In genomic region chr19:31531326-31531725, GRCh38 we compare ENCODE assay signal across 35 cellular contexts.
"Had no signal": no experiment of that assay in that cellular context is flagged by ENCODE, and none has a peak within 500 bp of the region (broad histone marks: within the 10 kb centered on the region; RNA-seq: fewer than 3 reads in every experiment).

No MANE protein-coding gene starts in this region.

- H3K27me3 ChIP-seq: adrenal gland, body of pancreas, colonic mucosa, dorsolateral prefrontal cortex, esophagus squamous epithelium, gastroesophageal sphincter had no signal

- H3K27ac ChIP-seq: adrenal gland, body of pancreas, colonic mucosa, dorsolateral prefrontal cortex, esophagus squamous epithelium, gastroesophageal sphincter had no signal

- ATAC-seq: activated CD4-positive, alpha-beta T cell treated with anti-CD3 and anti-CD28 coated beads for 36 hours; activated CD8-positive, alpha-beta memory T cell treated with anti-CD3 and anti-CD28 coated beads, Interleukin-2, amount 10 ng/mL, durations not matched to agents 7 days and 5 days; activated CD8-positive, alpha-beta T cell treated with anti-CD3 and anti-CD28 coated beads, Interleukin-2, amount 10 ng/mL, durations not matched to agents 7 days and 5 days; activated naive CD8-positive, alpha-beta T cell treated with anti-CD3 and anti-CD28 coated beads, Interleukin-2, amount 50 U/mL, for 24 hours; body of pancreas; gastroesophageal sphincter; T-helper 17 cell had no signal

- DNase-seq: activated CD4-positive, alpha-beta memory T cell treated with anti-CD3 and anti-CD28 coated beads for 36 hours; activated CD4-positive, alpha-beta T cell treated with anti-CD3 and anti-CD28 coated beads for 36 hours; activated CD4-positive, alpha-beta T cell treated with anti-CD3 and anti-CD28 coated beads, Interleukin-2, amount 10 ng/mL, durations not matched to agents 24 days and 14 days; activated CD4-positive, CD25-positive, alpha-beta regulatory T cell; activated CD4-positive, CD25-positive, alpha-beta regulatory T cell treated with anti-CD3 and anti-CD28 coated beads, Interleukin-2, amount 50 U/mL, for 72 hours; activated CD8-positive, alpha-beta memory T cell treated with anti-CD3 and anti-CD28 coated beads, Interleukin-2, amount 10 ng/mL, durations not matched to agents 7 days and 5 days; activated CD8-positive, alpha-beta memory T cell treated with anti-CD3 and anti-CD28 coated beads, Interleukin-2, amount 50 U/mL, for 4 hours; activated CD8-positive, alpha-beta T cell treated with anti-CD3 and anti-CD28 coated beads, Interleukin-2, amount 10 ng/mL, durations not matched to agents 7 days and 5 days; activated effector memory CD4-positive, alpha-beta T cell treated with anti-CD3 and anti-CD28 coated beads, Interleukin-2, amount 50 U/mL, for 16 hours; activated naive CD4-positive, alpha-beta T cell treated with anti-CD3 and anti-CD28 coated beads for 36 hours; activated naive CD8-positive, alpha-beta T cell treated with anti-CD3 and anti-CD28 coated beads for 36 hours; activated naive CD8-positive, alpha-beta T cell treated with anti-CD3 and anti-CD28 coated beads, Interleukin-2, amount 50 U/mL, for 24 hours; activated T-cell treated with anti-CD3 and anti-CD28 coated beads, Interleukin-2, amount 50 U/mL, for 1 hour; activated T-cell treated with anti-CD3 and anti-CD28 coated beads, Interleukin-2, amount 50 U/mL, for 48 hours; adrenal gland; amygdala; aorta; body of pancreas; central memory CD4-positive, alpha-beta T cell; cerebellar nuclear complex; colonic mucosa; dorsolateral prefrontal cortex; effector memory CD4-positive, alpha-beta T cell; erythroblast; esophagus squamous epithelium; foreskin melanocyte; T-helper 1 cell; T-helper 17 cell; T1000 had no signal

- H3K4me3 Mint-ChIP-seq: activated CD4-positive, alpha-beta memory T cell treated with anti-CD3 and anti-CD28 coated beads for 36 hours; activated CD4-positive, alpha-beta T cell treated with anti-CD3 and anti-CD28 coated beads for 36 hours; activated CD4-positive, alpha-beta T cell treated with anti-CD3 and anti-CD28 coated beads, Interleukin-2, amount 10 ng/mL, durations not matched to agents 24 days and 14 days; activated CD8-positive, alpha-beta memory T cell treated with anti-CD3 and anti-CD28 coated beads, Interleukin-2, amount 10 ng/mL, durations not matched to agents 7 days and 5 days; activated CD8-positive, alpha-beta T cell treated with anti-CD3 and anti-CD28 coated beads, Interleukin-2, amount 10 ng/mL, durations not matched to agents 7 days and 5 days; activated naive CD4-positive, alpha-beta T cell treated with anti-CD3 and anti-CD28 coated beads for 36 hours; activated naive CD4-positive, alpha-beta T cell treated with anti-CD3 and anti-CD28 coated beads, Interleukin-2, amount 50 U/mL, for 24 hours; activated naive CD8-positive, alpha-beta T cell treated with anti-CD3 and anti-CD28 coated beads for 36 hours; activated naive CD8-positive, alpha-beta T cell treated with anti-CD3 and anti-CD28 coated beads, Interleukin-2, amount 50 U/mL, for 24 hours; activated T-helper 1 cell treated with anti-CD3 and anti-CD28 coated beads, Interleukin-12 subunit alpha, Interleukin-12 subunit beta, Interleukin-2, Interleukin-4 antibody, amounts not matched to agents 30 ng/mL and 10 ng/mL and 1 ng/mL, durations not matched to agents 14 hours and 24 hours and 36 hours; dendritic cell treated with granulocyte-macrophage colony-stimulating factor and Interleukin-4, amounts not matched to agents 40 ng/mL and 50 ng/mL, for 4 days; T-helper 17 cell; T-helper 2 cell treated with Interferon-gamma antibody and Interleukin-4, amounts not matched to agents 5 μg/mL and 100 μg/mL, for 36 hours had no signal

- H3K9me3 Mint-ChIP-seq: activated CD4-positive, alpha-beta T cell treated with anti-CD3 and anti-CD28 coated beads, Interleukin-2, amount 10 ng/mL, durations not matched to agents 24 days and 14 days; activated naive CD4-positive, alpha-beta T cell treated with anti-CD3 and anti-CD28 coated beads, Interleukin-2, amount 50 U/mL, for 24 hours; activated naive CD8-positive, alpha-beta T cell treated with anti-CD3 and anti-CD28 coated beads, Interleukin-2, amount 50 U/mL, for 24 hours had no signal

- H3K27me3 Mint-ChIP-seq: activated CD4-positive, alpha-beta T cell treated with anti-CD3 and anti-CD28 coated beads, Interleukin-2, amount 10 ng/mL, durations not matched to agents 24 days and 14 days; activated CD8-positive, alpha-beta memory T cell treated with anti-CD3 and anti-CD28 coated beads, Interleukin-2, amount 10 ng/mL, durations not matched to agents 7 days and 5 days; activated naive CD8-positive, alpha-beta T cell treated with anti-CD3 and anti-CD28 coated beads for 36 hours; dendritic cell treated with granulocyte-macrophage colony-stimulating factor and Interleukin-4, amounts not matched to agents 40 ng/mL and 50 ng/mL, for 4 days had no signal

- H3K27ac Mint-ChIP-seq: activated CD4-positive, alpha-beta memory T cell treated with anti-CD3 and anti-CD28 coated beads for 36 hours; activated CD4-positive, alpha-beta T cell treated with anti-CD3 and anti-CD28 coated beads for 36 hours; activated CD4-positive, alpha-beta T cell treated with anti-CD3 and anti-CD28 coated beads, Interleukin-2, amount 10 ng/mL, durations not matched to agents 24 days and 14 days; activated CD8-positive, alpha-beta memory T cell treated with anti-CD3 and anti-CD28 coated beads, Interleukin-2, amount 10 ng/mL, durations not matched to agents 7 days and 5 days; activated CD8-positive, alpha-beta T cell treated with anti-CD3 and anti-CD28 coated beads, Interleukin-2, amount 10 ng/mL, durations not matched to agents 7 days and 5 days; activated naive CD4-positive, alpha-beta T cell treated with anti-CD3 and anti-CD28 coated beads for 36 hours; activated naive CD4-positive, alpha-beta T cell treated with anti-CD3 and anti-CD28 coated beads, Interleukin-2, amount 50 U/mL, for 24 hours; activated naive CD8-positive, alpha-beta T cell treated with anti-CD3 and anti-CD28 coated beads for 36 hours; activated naive CD8-positive, alpha-beta T cell treated with anti-CD3 and anti-CD28 coated beads, Interleukin-2, amount 50 U/mL, for 24 hours; activated T-helper 1 cell treated with anti-CD3 and anti-CD28 coated beads, Interleukin-12 subunit alpha, Interleukin-12 subunit beta, Interleukin-2, Interleukin-4 antibody, amounts not matched to agents 30 ng/mL and 10 ng/mL and 1 ng/mL, durations not matched to agents 14 hours and 24 hours and 36 hours; activated T-helper 2 cell treated with anti-CD3 and anti-CD28 coated beads, Interferon-gamma antibody, Interleukin-2, Interleukin-4, amounts not matched to agents 10 μg/mL and 5 μg/mL and 100 μg/mL, durations not matched to agents 14 hours and 24 hours and 36 hours; dendritic cell treated with granulocyte-macrophage colony-stimulating factor and Interleukin-4, amounts not matched to agents 40 ng/mL and 50 ng/mL, for 4 days; T-helper 17 cell; T-helper 2 cell treated with Interferon-gamma antibody and Interleukin-4, amounts not matched to agents 5 μg/mL and 100 μg/mL, for 36 hours had no signal

- H3K36me3 Mint-ChIP-seq: activated CD4-positive, alpha-beta memory T cell treated with anti-CD3 and anti-CD28 coated beads for 36 hours; activated CD8-positive, alpha-beta memory T cell treated with anti-CD3 and anti-CD28 coated beads, Interleukin-2, amount 10 ng/mL, durations not matched to agents 7 days and 5 days; activated naive CD4-positive, alpha-beta T cell treated with anti-CD3 and anti-CD28 coated beads, Interleukin-2, amount 50 U/mL, for 24 hours; activated naive CD8-positive, alpha-beta T cell treated with anti-CD3 and anti-CD28 coated beads for 36 hours had no signal

- H3K4me1 Mint-ChIP-seq: activated CD4-positive, alpha-beta T cell treated with anti-CD3 and anti-CD28 coated beads for 36 hours; activated CD4-positive, alpha-beta T cell treated with anti-CD3 and anti-CD28 coated beads, Interleukin-2, amount 10 ng/mL, durations not matched to agents 24 days and 14 days; activated CD8-positive, alpha-beta memory T cell treated with anti-CD3 and anti-CD28 coated beads, Interleukin-2, amount 10 ng/mL, durations not matched to agents 7 days and 5 days; activated naive CD4-positive, alpha-beta T cell treated with anti-CD3 and anti-CD28 coated beads, Interleukin-2, amount 50 U/mL, for 24 hours; activated naive CD8-positive, alpha-beta T cell treated with anti-CD3 and anti-CD28 coated beads for 36 hours; activated naive CD8-positive, alpha-beta T cell treated with anti-CD3 and anti-CD28 coated beads, Interleukin-2, amount 50 U/mL, for 24 hours; T-helper 17 cell had no signal

- H3K36me3 ChIP-seq: adrenal gland, colonic mucosa, esophagus squamous epithelium, gastroesophageal sphincter had no signal

- H3K4me1 ChIP-seq: adrenal gland, body of pancreas, colonic mucosa, esophagus squamous epithelium, gastroesophageal sphincter had no signal

- H3K4me3 ChIP-seq: adrenal gland, body of pancreas, colonic mucosa, dorsolateral prefrontal cortex, esophagus squamous epithelium, gastroesophageal sphincter had no signal

- H3K9me3 ChIP-seq: adrenal gland, colonic mucosa had no signal
